Comparison of ENCODE assay signal across 16 cellular contexts in the genomic region with DNA sequence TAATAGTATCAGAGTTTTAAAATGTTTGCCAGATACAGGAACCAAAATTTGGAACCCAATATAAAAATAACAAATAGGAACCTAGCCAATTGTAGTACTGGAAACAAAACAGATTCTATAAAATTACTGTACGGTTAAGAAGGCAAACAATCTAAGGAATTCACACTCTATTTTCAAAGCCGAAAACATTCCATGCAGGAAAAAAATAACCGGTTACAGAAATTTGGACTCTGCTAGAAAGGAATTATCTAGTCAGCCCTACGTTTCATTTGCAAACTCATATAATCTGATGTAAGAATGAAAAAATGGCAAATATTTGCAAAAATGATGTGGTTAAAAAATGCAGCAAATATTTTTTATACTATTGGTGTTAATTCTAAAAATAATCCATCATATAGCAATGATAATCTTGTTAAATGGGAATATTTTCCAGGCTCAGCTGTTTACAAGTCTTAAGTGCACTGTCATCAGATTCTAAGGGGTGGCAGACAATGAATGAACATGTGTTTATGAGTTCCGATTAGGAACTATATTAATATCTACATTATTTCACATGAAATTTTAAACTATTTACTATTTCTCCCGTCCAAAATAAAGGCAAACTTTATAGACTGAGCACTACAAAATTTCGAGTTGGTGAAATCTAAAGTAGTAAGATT. TPM values are rescaled to one million over a fixed set of nuclear protein-coding genes. Genes with fewer than 3 reads are reported as not detected.
A peak's percentile ranks its signal among the peaks of the same experiment; 100 is the strongest.
DNase-seq lines count a peak whose midpoint lies in the region; ATAC-seq and TF ChIP-seq lines count a peak whose summit lies in the region.
"Had no signal": no experiment of that assay in that cellular context is flagged by ENCODE, and none has a peak within 500 bp of the region (broad histone marks: within the 10 kb centered on the region; RNA-seq: fewer than 3 reads in every experiment).

No MANE protein-coding gene starts in this region.

- DNase-seq in GM23248 (peak; percentile 45), brain microvascular endothelial cell (no peak), fibroblast of villous mesenchyme (ENCODE audit: low read depth) (peak; percentile 11), NCI-H2196 (lab: John Stamatoyannopoulos, UW; ENCODE audit: unreplicated experiment) (no peak), ovary (no peak)
- DNase-seq in stimulated activated CD8-positive, alpha-beta memory T cell treated with anti-CD3 and anti-CD28 coated beads, Interleukin-4, amount 100 ng/mL, for 48 hours: no peak
- DNase-seq: DMS 273 treated with DMSO at 0.1 percent for 48 hours, H9, KG1, NCI-H1092 treated with DMSO at 0.1 percent for 48 hours, NCI-H1694, NCI-H2107, NCI-H345, PC-9 had no signal

- no peak for ATAC-seq in GM21528 (IDR thresholded peaks at IDR 0.05; ENCODE audit: low FRiP score, unreplicated experiment)

- in situ Hi-C loops in GM23248 (cut with MboI): no loop called here
- in situ Hi-C loops in brain microvascular endothelial cell (cut with HindIII; ENCODE audit: low pct_ligation_motif_present, low sequenced_read_pairs): no loop called here

- H3K9ac ChIP-seq in GM23248: peak overlapping the region; percentile 8; the same call in 1 of the 2 replicates

- H3K9me3 ChIP-seq in GM23248 (ENCODE audit: low read depth) (no peaks in the 10 kb centered on the region), ovary (no peaks in the 10 kb centered on the region)

- H3K4me1 ChIP-seq in ACC112 (ENCODE audit: control insufficient read depth, insufficient read depth, low read length, unreplicated experiment) (peaks cover 51% of the 10 kb centered on the region), GM23248 (ENCODE audit: insufficient read depth) (peaks cover 42% of the 10 kb centered on the region), ovary (ENCODE audit: insufficient read depth) (no peaks in the 10 kb centered on the region)

- WGBS in GM23248 (ENCODE audit: low coverage in 1 of 2, low lambda C conversion rate in 2 of 2, missing lambda C conversion rate in 2 of 2), 2 experiments: 43 to 46% methylated on average over 7 of the region's 7 CpGs
- WGBS in ovary, 3 donors: 11 to 23% (median 13%) methylated on average over 7 of the region's 7 CpGs

- intact Hi-C loops in ovary (cut with DNase I): loop anchor here in 1 of 4 donors (10.0 kb wide), 1 partner anchor 61 kb away; a partner anchor contains a TSS

- H3K4me2 ChIP-seq in GM23248 (ENCODE audit: unreplicated experiment): peak overlapping the region; percentile 36
- H3K4me2 ChIP-seq: PC-9 had no signal

- H3K36me3 ChIP-seq in ACC112 (ENCODE audit: insufficient read depth, low read length) (peaks cover 63% of the 10 kb centered on the region), GM23248 (ENCODE audit: low read depth) (peaks cover 39% of the 10 kb centered on the region), brain microvascular endothelial cell (replicated peaks) (peaks cover 43% of the 10 kb centered on the region), ovary (no peaks in the 10 kb centered on the region)

- H2AFZ ChIP-seq in ACC112 (ENCODE audit: low read length, unreplicated experiment) (no peak overlapping the region), GM23248 (no peak overlapping the region)
- H2AFZ ChIP-seq: PC-9 had no signal

- H3K4me3 ChIP-seq in ACC112 (ENCODE audit: low read depth, low read length) (0 out of 2 replicates have a peak overlapping the region, but pooled peaks have one; percentile 3), GM23248 (peak overlapping the region; percentile 24), brain microvascular endothelial cell (ENCODE audit: low read depth, low read length) (no peak overlapping the region), fibroblast of villous mesenchyme (ENCODE audit: low read depth, low read length) (no peak overlapping the region), ovary (no peak overlapping the region)
- H3K4me3 ChIP-seq: PC-9 had no signal

- H4K20me1 ChIP-seq in GM23248 (ENCODE audit: insufficient read depth): no peaks in the 10 kb centered on the region

- no peaks in the 10 kb centered on the region for H3K27me3 ChIP-seq in ACC112 (ENCODE audit: insufficient read depth, low read length)
- H3K27me3 ChIP-seq in GM23248 (replicated peaks; ENCODE audit: insufficient read depth): no peaks in the 10 kb centered on the region
- no peaks in the 10 kb centered on the region for H3K27me3 ChIP-seq in brain microvascular endothelial cell (replicated peaks)
- no peaks in the 10 kb centered on the region for H3K27me3 ChIP-seq in ovary

- TF ChIP-seq CTCF in brain microvascular endothelial cell (IDR thresholded peaks at IDR 0.05; ENCODE audit: low read depth, low read length, missing control alignments): no peak
- TF ChIP-seq CTCF in fibroblast of villous mesenchyme (IDR thresholded peaks at IDR 0.05; ENCODE audit: insufficient read depth, low read depth, low read length): no peak
- no peak for TF ChIP-seq CTCF in ovary (IDR thresholded peaks at IDR 0.05)

- peaks cover 76% of the 10 kb centered on the region for H3K79me2 ChIP-seq in ACC112 (ENCODE audit: control insufficient read depth, insufficient read depth, low read length, unreplicated experiment)
- H3K79me2 ChIP-seq in GM23248 (ENCODE audit: insufficient read depth): peaks cover 92% of the 10 kb centered on the region

- no peak for TF ChIP-seq POLR2A in ovary (IDR thresholded peaks at IDR 0.05)

- H3K27ac ChIP-seq in ACC112 (ENCODE audit: low read depth, low read length) (peak overlapping the region; percentile 55), GM23248 (peak overlapping the region; percentile 38), brain microvascular endothelial cell (peak overlapping the region; percentile 9), ovary (no peak overlapping the region)

- no peaks in the 10 kb centered on the region for H3K9me2 ChIP-seq in GM23248 (ENCODE audit: insufficient read depth)

- no peak for TF ChIP-seq EP300 in ovary (IDR thresholded peaks at IDR 0.05)

- H3F3A ChIP-seq in GM23248 (ENCODE audit: insufficient read depth): peaks cover 83% of the 10 kb centered on the region

RNA-seq across cellular contexts. Expression of a gene that starts 58.1 kb away (rescaled TPM):
- 151 and 203 TPM in 2 replicates for total RNA-seq in GM23248 (2014; rRNA removed; shearing (Covaris generic))
- 66.5 and 68.3 TPM in 2 replicates for polyA plus RNA-seq in GM23248 (2016; fragmentation: Nextera tagmentation; extraction: Ambion mirVana)
- 225 and 300 TPM in 2 replicates for total RNA-seq in fibroblast of villous mesenchyme
- 10 to 100 TPM; 22.4 to 58.7 (median 41.1) TPM for total RNA-seq in ovary
- 10 to 100 TPM; 13.5 to 31.7 TPM for polyA plus RNA-seq in ovary

Comparison
In these comparisons a context has a peak if more than half of its experiments do, and no peak if none do; other contexts are left out.
1. H3K27ac ChIP-seq: peak in ACC112 (single experiment), GM23248 (single experiment) and brain microvascular endothelial cell (single experiment); none in ovary (0 of 2).
2. H3K4me3 ChIP-seq: peak in ACC112 (single experiment) and GM23248 (single experiment); none in brain microvascular endothelial cell (single experiment), fibroblast of villous mesenchyme (single experiment) and ovary (single experiment).
3. DNase-seq: peak in GM23248 (single experiment) and fibroblast of villous mesenchyme (single experiment); none in brain microvascular endothelial cell (single experiment), NCI-H2196 (single experiment), ovary (0 of 5) and stimulated activated CD8-positive, alpha-beta memory T cell treated with anti-CD3 and anti-CD28 coated beads, Interleukin-4, amount 100 ng/mL, for 48 hours (single experiment).